ENCODE assay signal across 8 cellular contexts in genomic region chr3:113825090-113825489, GRCh38. TPM values are rescaled to one million over a fixed set of nuclear protein-coding genes. Genes with fewer than 3 reads are reported as not detected.
DNase-seq lines count a peak whose midpoint lies in the region; ATAC-seq, FAIRE-seq and TF ChIP-seq lines count a peak whose summit lies in the region.

No MANE protein-coding gene starts in this region.

- peak; percentile 57 for ATAC-seq in GM21528 (IDR thresholded peaks at IDR 0.05; ENCODE audit: low FRiP score, unreplicated experiment)

- TF ChIP-seq CTCF in GM10266 (IDR thresholded peaks at IDR 0.05; ENCODE audit: control insufficient read depth, insufficient read depth, low read depth, missing control alignments) (peak; percentile 22), fibroblast of the aortic adventitia (IDR thresholded peaks at IDR 0.05; ENCODE audit: insufficient read depth, low read length) (peak; percentile 35), kidney (IDR thresholded peaks at IDR 0.05; ENCODE audit: borderline replicate concordance, extremely low read depth, insufficient read depth) (no peak)

- H3K9me3 ChIP-seq in kidney (ENCODE audit: control insufficient read depth in 1 of 2, low read length in 2 of 2) = no peaks in the 10 kb centered on the region

- H3K4me1 ChIP-seq in kidney (ENCODE audit: control insufficient read depth in 1 of 2, insufficient read depth in 1 of 2, low read depth in 1 of 2, low read length in 2 of 2) = no peaks in the 10 kb centered on the region

- no peak for FAIRE-seq in kidney (lab: Jason Lieb, UNC)

- intact Hi-C loops in kidney (cut with DNase I) = no loop called here

- DNase-seq in GM10266 (ENCODE audit: extremely low spot score) (peak; percentile 61), HK-2 (ENCODE audit: unreplicated experiment) (peak; percentile 24), fibroblast of the aortic adventitia (ENCODE audit: low read depth) (no peak), NCI-H1436 (lab: John Stamatoyannopoulos, UW) (no peak), kidney (no peak), NCI-H2107 treated with DMSO at 0.1 percent for 48 hours (lab: John Stamatoyannopoulos, UW; ENCODE audit: unreplicated experiment) (no peak)
- no peak for DNase-seq in activated CD4-positive, alpha-beta T cell treated with anti-CD3 and anti-CD28 coated beads, Interleukin-2, amount 50 U/mL, for 1 hour

- no peaks in the 10 kb centered on the region for H3K36me3 ChIP-seq in kidney (ENCODE audit: control insufficient read depth in 1 of 2, insufficient read depth in 2 of 2, low read length in 2 of 2)

- no peak overlapping the region for H3K9ac ChIP-seq in kidney (ENCODE audit: low read length in 2 of 2)

- no peak overlapping the region for H3K27ac ChIP-seq in kidney (ENCODE audit: low read depth in 2 of 2, low read length in 2 of 2)

- H3K4me3 ChIP-seq in fibroblast of the aortic adventitia (ENCODE audit: low read depth, low read length) (no peak overlapping the region), kidney (ENCODE audit: low read length in 2 of 2) (no peak overlapping the region)

RNA-seq across cellular contexts. Expression of gene GRAMD1C, which starts 13.5 kb away (rescaled TPM):
- total RNA-seq in fibroblast of the aortic adventitia (ENCODE audit: low replicate concordance) (9.2 and 12.1 TPM in 2 replicates), kidney (21.0 TPM)
- 21.0 TPM for polyA plus RNA-seq in kidney (ENCODE audit: insufficient read depth, low read depth, low replicate concordance)

Comparison
In these comparisons a context has a peak if more than half of its experiments do, and no peak if none do; other contexts are left out.
1. DNase-seq: peak in GM10266 (single experiment) and HK-2 (single experiment); none in fibroblast of the aortic adventitia (single experiment), NCI-H1436 (single experiment), activated CD4-positive, alpha-beta T cell treated with anti-CD3 and anti-CD28 coated beads, Interleukin-2, amount 50 U/mL, for 1 hour (single experiment), kidney (single experiment) and NCI-H2107 treated with DMSO at 0.1 percent for 48 hours (single experiment).